ENCODE assay signal across 16 cellular contexts in genomic region chr12:103050273-103050672, GRCh38.
"Had no signal": no experiment of that assay in that cellular context is flagged by ENCODE, and none has a peak within 500 bp of the region (broad histone marks: within the 10 kb centered on the region; RNA-seq: fewer than 3 reads in every experiment).

No MANE protein-coding gene starts in this region.

- H3K27ac ChIP-seq: HL-60, KMS-11, SJSA1 had no signal

- H3K36me3 ChIP-seq: SJSA1 had no signal

- H3K4me3 ChIP-seq: K562, SJSA1 had no signal

- DNase-seq: Kasumi-1, MM.1S, NCI-H1092 treated with DMSO at 0.1 percent for 48 hours, NCI-H1436, NCI-H187, NCI-H2029, NCI-H2081 treated with DMSO at 0.1 percent for 48 hours, NCI-H2227 treated with DMSO at 0.1 percent for 48 hours, NCI-H526, Right ventricle myocardium superior, RPMI8226, SIG-M5 had no signal

- H3K9me3 ChIP-seq: SJSA1 had no signal

- H3K27me3 ChIP-seq: SJSA1 had no signal

- ATAC-seq: K562 had no signal
